ENCODE assay signal across 14 cellular contexts in the genomic region with DNA sequence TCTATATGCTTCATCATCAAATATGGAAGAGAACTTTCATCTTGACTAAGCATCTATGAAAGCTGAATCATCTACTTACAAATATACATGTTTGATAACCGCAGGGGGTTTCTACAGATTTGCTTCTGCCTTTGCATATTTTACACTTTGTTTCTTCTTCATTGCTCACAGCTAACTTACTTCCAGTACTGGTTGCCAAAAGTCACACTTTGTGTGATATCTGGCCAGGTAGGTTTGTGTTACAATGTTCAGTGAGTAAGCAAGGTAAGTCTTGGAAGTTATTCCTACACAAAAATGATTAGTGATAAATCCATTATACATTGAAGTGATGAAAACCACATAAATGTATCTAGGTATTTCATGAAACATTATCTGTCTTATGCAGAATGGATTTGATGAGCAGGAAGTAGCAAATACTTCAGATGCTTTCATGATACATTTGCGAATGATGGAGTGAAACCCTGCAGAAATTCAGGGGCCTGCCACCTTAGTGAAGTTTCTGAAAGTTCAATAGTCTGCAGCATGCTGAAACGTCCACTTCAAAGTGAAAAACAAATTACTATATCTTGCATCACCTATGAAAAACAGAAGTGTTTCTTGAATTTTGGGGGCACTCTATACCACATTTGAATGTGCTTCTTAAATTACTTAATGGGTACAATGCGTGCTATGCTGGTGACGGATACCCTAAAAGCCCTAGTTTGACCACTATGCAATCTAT.
A peak's percentile ranks its signal among the peaks of the same experiment; 100 is the strongest.
DNase-seq lines count a peak whose midpoint lies in the region; ATAC-seq and TF ChIP-seq lines count a peak whose summit lies in the region.
"Had no signal": no experiment of that assay in that cellular context is flagged by ENCODE, and none has a peak within 500 bp of the region (broad histone marks: within the 10 kb centered on the region; RNA-seq: fewer than 3 reads in every experiment).

No MANE protein-coding gene starts in this region.

- no peak overlapping the region for H3K4me3 Mint-ChIP-seq in osteocyte (ENCODE audit: unreplicated experiment)
- H3K4me3 Mint-ChIP-seq: activated naive CD8-positive, alpha-beta T cell treated with anti-CD3 and anti-CD28 coated beads for 36 hours; CD14-positive monocyte had no signal

- no peaks in the 10 kb centered on the region for H3K36me3 Mint-ChIP-seq in osteocyte (ENCODE audit: unreplicated experiment)
- H3K36me3 Mint-ChIP-seq: activated naive CD8-positive, alpha-beta T cell treated with anti-CD3 and anti-CD28 coated beads for 36 hours; CD14-positive monocyte had no signal

- no peaks in the 10 kb centered on the region for H3K27me3 ChIP-seq in Karpas-422 (ENCODE audit: low read length)
- H3K27me3 ChIP-seq: heart left ventricle, sigmoid colon had no signal

- DNase-seq in NCI-H2029 treated with DMSO at 0.1 percent for 48 hours (lab: John Stamatoyannopoulos, UW) (no peak), Karpas-422 (no peak), D341Med (ENCODE audit: low spot score) (no peak), osteocyte (ENCODE audit: extremely low spot score, unreplicated experiment) (no peak)
- DNase-seq: activated naive CD8-positive, alpha-beta T cell treated with anti-CD3 and anti-CD28 coated beads for 36 hours; heart left ventricle; NCI-H226; sigmoid colon had no signal

- no peaks in the 10 kb centered on the region for H3K9me3 ChIP-seq in Karpas-422 (ENCODE audit: low read length)
- H3K9me3 ChIP-seq: heart left ventricle, sigmoid colon had no signal

- ATAC-seq in GM18498 (IDR thresholded peaks at IDR 0.05; ENCODE audit: unreplicated experiment), result peak; percentile 87
- peak; percentile 77 for ATAC-seq in GM19372 (IDR thresholded peaks at IDR 0.05; ENCODE audit: low read depth, unreplicated experiment)
- peak; percentile 86 for ATAC-seq in HG02798 (IDR thresholded peaks at IDR 0.05; ENCODE audit: poor library complexity, unreplicated experiment)
- peak; percentile 91 for ATAC-seq in HG03469 (IDR thresholded peaks at IDR 0.05; ENCODE audit: unreplicated experiment)
- ATAC-seq: heart left ventricle, Right ventricle myocardium inferior had no signal

- H3K27me3 Mint-ChIP-seq in osteocyte (ENCODE audit: unreplicated experiment), result no peaks in the 10 kb centered on the region

- peaks cover 4% of the 10 kb centered on the region for H3K9me3 Mint-ChIP-seq in osteocyte (ENCODE audit: unreplicated experiment)
- H3K9me3 Mint-ChIP-seq: activated naive CD8-positive, alpha-beta T cell treated with anti-CD3 and anti-CD28 coated beads for 36 hours had no signal

- no peaks in the 10 kb centered on the region for H3K9me2 ChIP-seq in Karpas-422 (replicated peaks; ENCODE audit: insufficient read depth, low read length)

- no peak for TF ChIP-seq CTCF in osteocyte (IDR thresholded peaks at IDR 0.05)

- no peaks in the 10 kb centered on the region for H3K4me1 Mint-ChIP-seq in osteocyte (ENCODE audit: unreplicated experiment)

- H3K36me3 ChIP-seq in Karpas-422 (ENCODE audit: insufficient read depth, low read length), result no peaks in the 10 kb centered on the region
- H3K36me3 ChIP-seq: heart left ventricle, sigmoid colon had no signal

- no peak overlapping the region for H3K27ac Mint-ChIP-seq in osteocyte (ENCODE audit: unreplicated experiment)
- H3K27ac Mint-ChIP-seq: activated naive CD8-positive, alpha-beta T cell treated with anti-CD3 and anti-CD28 coated beads for 36 hours; CD14-positive monocyte had no signal

- no peak overlapping the region for H3K4me3 ChIP-seq in Karpas-422 (ENCODE audit: low read length)
- H3K4me3 ChIP-seq: heart left ventricle, sigmoid colon had no signal

- H4K20me1 ChIP-seq in Karpas-422 (ENCODE audit: insufficient read depth, low read depth, low read length), result no peaks in the 10 kb centered on the region

- no peak overlapping the region for H3K9ac ChIP-seq in Karpas-422 (ENCODE audit: low read length)

- peaks cover 10% of the 10 kb centered on the region for H3K4me1 ChIP-seq in Karpas-422 (ENCODE audit: low read length)
- H3K4me1 ChIP-seq: heart left ventricle, sigmoid colon had no signal

- H2AFZ ChIP-seq in Karpas-422 (ENCODE audit: low read length), result no peak overlapping the region

- no peak overlapping the region for H3K27ac ChIP-seq in Karpas-422 (ENCODE audit: low read length)
- H3K27ac ChIP-seq: heart left ventricle, sigmoid colon had no signal

- no peak overlapping the region for H3K4me2 ChIP-seq in Karpas-422 (ENCODE audit: low read depth, low read length, poor library complexity, severe bottlenecking)

- no peaks in the 10 kb centered on the region for H3K79me2 ChIP-seq in Karpas-422 (ENCODE audit: low read length)
